8 cellular contexts compared by ENCODE assay signal in the genomic region with DNA sequence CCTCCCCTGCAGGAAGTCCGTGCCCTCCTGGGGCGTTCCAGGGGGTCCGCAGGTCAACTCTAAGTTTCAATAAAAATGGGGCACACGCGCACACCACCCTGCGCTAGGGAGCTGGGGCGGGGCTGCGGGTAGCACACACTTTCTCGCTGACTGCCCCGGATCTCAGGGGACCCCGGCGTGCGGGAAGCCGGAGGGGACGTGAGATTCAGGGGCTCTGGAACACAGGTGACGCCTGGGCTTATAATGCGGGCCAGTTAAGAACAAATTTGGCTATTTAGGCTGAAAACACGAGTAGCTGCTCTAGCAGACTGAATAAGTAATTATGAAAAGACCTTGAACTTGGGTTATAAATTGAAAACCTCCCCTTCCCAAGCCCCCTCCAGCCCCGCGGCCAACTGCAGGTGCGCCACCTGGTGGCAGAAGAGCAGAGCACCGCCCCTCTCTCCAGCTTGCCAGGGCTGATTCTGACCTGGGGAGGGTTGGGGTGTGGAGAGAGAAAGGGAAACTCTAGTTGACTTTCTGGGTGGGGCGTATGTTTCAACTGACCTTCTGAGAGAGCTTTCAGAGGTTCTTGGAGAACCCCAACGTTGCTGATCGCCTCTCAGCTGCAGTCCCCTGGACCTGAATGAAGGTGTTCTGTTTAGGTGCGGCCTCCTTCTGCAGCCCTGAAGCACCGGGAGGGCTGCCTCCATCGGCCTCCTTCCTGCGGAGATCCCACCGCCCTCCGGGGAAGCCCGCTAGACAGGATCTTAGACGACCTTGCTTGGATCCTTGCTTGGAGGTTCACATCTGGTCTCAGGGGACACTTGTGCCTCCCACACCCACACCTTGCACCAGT.
DNase-seq lines count a peak whose midpoint lies in the region; ATAC-seq lines count a peak whose summit lies in the region.

No MANE protein-coding gene starts in this region.

- no peak overlapping the region for H3K4me3 Mint-ChIP-seq in stimulated activated memory B cell treated with anti-CD40 and anti-IgM and Interleukin-4, amounts not matched to agents 10 μg/mL and 1 μg/mL and 100 μg/mL, for 72 hours

- H3K4me1 ChIP-seq in Karpas-422 (ENCODE audit: low read length) = no peaks in the 10 kb centered on the region
- peaks cover 16% of the 10 kb centered on the region for H3K4me1 ChIP-seq in mesenchymal stem cell (ENCODE audit: control insufficient read depth, insufficient read depth, low read depth, low read length)

- no peak overlapping the region for H3K23ac ChIP-seq in mesenchymal stem cell (ENCODE audit: low read length in 2 of 2)

- H3K9me3 ChIP-seq in Karpas-422 (ENCODE audit: low read length) = no peaks in the 10 kb centered on the region
- H3K9me3 ChIP-seq in mesenchymal stem cell (ENCODE audit: control insufficient read depth, low read length) = no peaks in the 10 kb centered on the region

- 44% methylated on average over 30 of the region's 33 CpGs for WGBS in mesenchymal stem cell

- H3K4me1 Mint-ChIP-seq in stimulated activated memory B cell treated with anti-CD40 and anti-IgM and Interleukin-4, amounts not matched to agents 10 μg/mL and 1 μg/mL and 100 μg/mL, for 72 hours = peaks cover 10% of the 10 kb centered on the region

- no peak overlapping the region for H2BK12ac ChIP-seq in mesenchymal stem cell (ENCODE audit: low read length in 2 of 2)

- H3K79me2 ChIP-seq in Karpas-422 (ENCODE audit: low read length) = no peaks in the 10 kb centered on the region

- no peak overlapping the region for H3K4me2 ChIP-seq in Karpas-422 (ENCODE audit: low read depth, low read length, poor library complexity, severe bottlenecking)
- H3K4me2 ChIP-seq in mesenchymal stem cell (ENCODE audit: low read length, poor library complexity, severe bottlenecking) = peak overlapping the region; percentile 7

- H3K27me3 ChIP-seq in Karpas-422 (ENCODE audit: low read length) = no peaks in the 10 kb centered on the region
- peaks cover 14 to 17% of the 10 kb centered on the region in 2 experiments for H3K27me3 ChIP-seq in mesenchymal stem cell (ENCODE audit: control insufficient read depth in 1 of 2, insufficient read depth in 1 of 2, low read length in 2 of 2)

- H4K91ac ChIP-seq in mesenchymal stem cell (ENCODE audit: low read length) = no peak overlapping the region

- H3K27ac Mint-ChIP-seq in stimulated activated memory B cell treated with anti-CD40 and anti-IgM and Interleukin-4, amounts not matched to agents 10 μg/mL and 1 μg/mL and 100 μg/mL, for 72 hours = no peak overlapping the region

- ATAC-seq in GM21360 (IDR thresholded peaks at IDR 0.05; ENCODE audit: unreplicated experiment) = peak; percentile 50
- peak; percentile 71 for ATAC-seq in stimulated activated memory B cell treated with anti-CD40 and anti-IgM and Interleukin-4, amounts not matched to agents 10 μg/mL and 1 μg/mL and 100 μg/mL, for 72 hours

- H3K18ac ChIP-seq in mesenchymal stem cell (ENCODE audit: low read depth in 1 of 2, low read length in 2 of 2) = no peak overlapping the region

- peak; percentile 35 for DNase-seq in CD1c-positive myeloid dendritic cell (ENCODE audit: extremely low spot score)
- peak; percentile 73 for DNase-seq in Karpas-422
- peak; percentile 16 to 41 (median 22) for DNase-seq in activated CD4-positive, CD25-positive, alpha-beta regulatory T cell (lab: John Stamatoyannopoulos, UW)
- peak; percentile 26 for DNase-seq in cerebellum (ENCODE audit: low spot score)
- peak; percentile 21 for DNase-seq in mesenchymal stem cell
- DNase-seq in HK-2 (ENCODE audit: unreplicated experiment) = no peak

- H2BK15ac ChIP-seq in mesenchymal stem cell (ENCODE audit: low read depth, poor library complexity, severe bottlenecking) = no peak overlapping the region

- H2BK5ac ChIP-seq in mesenchymal stem cell (ENCODE audit: low read depth, low read length, poor library complexity, severe bottlenecking) = no peak overlapping the region

- H3K9me3 Mint-ChIP-seq in stimulated activated memory B cell treated with anti-CD40 and anti-IgM and Interleukin-4, amounts not matched to agents 10 μg/mL and 1 μg/mL and 100 μg/mL, for 72 hours = no peaks in the 10 kb centered on the region

- no peaks in the 10 kb centered on the region for H3K79me1 ChIP-seq in mesenchymal stem cell (replicated peaks; ENCODE audit: low read length, poor library complexity, severe bottlenecking)

- H3K9me2 ChIP-seq in Karpas-422 (replicated peaks; ENCODE audit: insufficient read depth, low read length) = no peaks in the 10 kb centered on the region

- H2BK120ac ChIP-seq in mesenchymal stem cell (ENCODE audit: low read depth, low read length) = no peak overlapping the region

- H3K36me3 Mint-ChIP-seq in stimulated activated memory B cell treated with anti-CD40 and anti-IgM and Interleukin-4, amounts not matched to agents 10 μg/mL and 1 μg/mL and 100 μg/mL, for 72 hours = no peaks in the 10 kb centered on the region

- no peak overlapping the region for H4K8ac ChIP-seq in mesenchymal stem cell (ENCODE audit: low read length)

- H3K14ac ChIP-seq in mesenchymal stem cell (ENCODE audit: low read length in 2 of 2) = no peak overlapping the region

- no peak overlapping the region for H3K4ac ChIP-seq in mesenchymal stem cell (ENCODE audit: low read depth in 1 of 2, low read length in 2 of 2)

- H3K9ac ChIP-seq in Karpas-422 (ENCODE audit: low read length) = no peak overlapping the region
- H3K9ac ChIP-seq in mesenchymal stem cell (ENCODE audit: low read length) = no peak overlapping the region

- H2AFZ ChIP-seq in Karpas-422 (ENCODE audit: low read length) (no peak overlapping the region), mesenchymal stem cell (ENCODE audit: low read depth, low read length) (no peak overlapping the region)

- H4K20me1 ChIP-seq in Karpas-422 (ENCODE audit: insufficient read depth, low read depth, low read length) = no peaks in the 10 kb centered on the region

- no peak overlapping the region for H3K4me3 ChIP-seq in Karpas-422 (ENCODE audit: low read length)
- H3K4me3 ChIP-seq in mesenchymal stem cell (ENCODE audit: insufficient read depth in 1 of 2, low read depth in 1 of 2, low read length in 2 of 2) = no peak overlapping the region

- H2AK5ac ChIP-seq in mesenchymal stem cell (ENCODE audit: low read length, severe bottlenecking) = no peak overlapping the region

- no peak overlapping the region for H3K27ac ChIP-seq in Karpas-422 (ENCODE audit: low read length)
- no peak overlapping the region for H3K27ac ChIP-seq in mesenchymal stem cell (ENCODE audit: low read length, poor library complexity, severe bottlenecking)

- H3K36me3 ChIP-seq in Karpas-422 (ENCODE audit: insufficient read depth, low read length) (no peaks in the 10 kb centered on the region), mesenchymal stem cell (ENCODE audit: control insufficient read depth in 1 of 2, insufficient read depth in 2 of 2, low read depth in 1 of 2, low read length in 2 of 2) (peaks cover 9 to 16% of the 10 kb centered on the region in 2 experiments)

- H3K27me3 Mint-ChIP-seq in stimulated activated memory B cell treated with anti-CD40 and anti-IgM and Interleukin-4, amounts not matched to agents 10 μg/mL and 1 μg/mL and 100 μg/mL, for 72 hours = peaks cover 56% of the 10 kb centered on the region
